Comparison of ENCODE assay signal across 8 cellular contexts in genomic region chr2:226995625-226996041, GRCh38.
DNase-seq lines count a peak whose midpoint lies in the region; ATAC-seq and TF ChIP-seq lines count a peak whose summit lies in the region.

No MANE protein-coding gene starts in this region.

- no peaks in the 10 kb centered on the region for H3K36me3 ChIP-seq in osteoblast (ENCODE audit: insufficient read depth, low read length)

- no peak overlapping the region for H2AFZ ChIP-seq in osteoblast (ENCODE audit: low read length)

- no peaks in the 10 kb centered on the region for H3K27me3 ChIP-seq in osteoblast (ENCODE audit: insufficient read depth, low read length)

- H3K4me1 ChIP-seq in osteoblast (ENCODE audit: insufficient read depth, low read length): peaks cover 19% of the 10 kb centered on the region

- no peak for TF ChIP-seq CTCF in osteoblast (IDR thresholded peaks at IDR 0.05; ENCODE audit: extremely low read depth, low read depth, low read length)

- no peaks in the 10 kb centered on the region for H3K79me2 ChIP-seq in osteoblast (ENCODE audit: insufficient read depth, low read length)

- peak overlapping the region; percentile 38 for H3K27ac ChIP-seq in osteoblast (ENCODE audit: low read depth, low read length)

- peak overlapping the region; percentile 59 for H3K4me2 ChIP-seq in osteoblast (ENCODE audit: insufficient read depth, low read length)

- peak; percentile 48 for ATAC-seq in HG02973 (IDR thresholded peaks at IDR 0.05; ENCODE audit: unreplicated experiment)
- ATAC-seq in GM21381 (IDR thresholded peaks at IDR 0.05; ENCODE audit: unreplicated experiment): no peak
- ATAC-seq in GM21390 (IDR thresholded peaks at IDR 0.05; ENCODE audit: unreplicated experiment): no peak

- H3K9me3 ChIP-seq in osteoblast (ENCODE audit: low read depth, low read length): no peaks in the 10 kb centered on the region

- peak overlapping the region; percentile 1 for H3K4me3 ChIP-seq in osteoblast (ENCODE audit: insufficient read depth, low read length)

- DNase-seq in COR-L47 (lab: John Stamatoyannopoulos, UW) (peak; percentile 46), astrocyte of the hippocampus (ENCODE audit: low read depth, low spot score) (peak; percentile 56), osteoblast (ENCODE audit: insufficient read length, low spot score, missing footprints) (peak; percentile 80), NCI-H1105 (lab: John Stamatoyannopoulos, UW) (no peak), NCI-H2171 (lab: John Stamatoyannopoulos, UW) (no peak)

- H4K20me1 ChIP-seq in osteoblast (ENCODE audit: insufficient read depth, low read length): no peaks in the 10 kb centered on the region

Comparison
In these comparisons a context has a peak if more than half of its experiments do, and no peak if none do; other contexts are left out.
1. DNase-seq: peak in COR-L47 (single experiment), astrocyte of the hippocampus (single experiment) and osteoblast (single experiment); none in NCI-H1105 (single experiment) and NCI-H2171 (single experiment).